8 cellular contexts compared by ENCODE assay signal in the genomic region with DNA sequence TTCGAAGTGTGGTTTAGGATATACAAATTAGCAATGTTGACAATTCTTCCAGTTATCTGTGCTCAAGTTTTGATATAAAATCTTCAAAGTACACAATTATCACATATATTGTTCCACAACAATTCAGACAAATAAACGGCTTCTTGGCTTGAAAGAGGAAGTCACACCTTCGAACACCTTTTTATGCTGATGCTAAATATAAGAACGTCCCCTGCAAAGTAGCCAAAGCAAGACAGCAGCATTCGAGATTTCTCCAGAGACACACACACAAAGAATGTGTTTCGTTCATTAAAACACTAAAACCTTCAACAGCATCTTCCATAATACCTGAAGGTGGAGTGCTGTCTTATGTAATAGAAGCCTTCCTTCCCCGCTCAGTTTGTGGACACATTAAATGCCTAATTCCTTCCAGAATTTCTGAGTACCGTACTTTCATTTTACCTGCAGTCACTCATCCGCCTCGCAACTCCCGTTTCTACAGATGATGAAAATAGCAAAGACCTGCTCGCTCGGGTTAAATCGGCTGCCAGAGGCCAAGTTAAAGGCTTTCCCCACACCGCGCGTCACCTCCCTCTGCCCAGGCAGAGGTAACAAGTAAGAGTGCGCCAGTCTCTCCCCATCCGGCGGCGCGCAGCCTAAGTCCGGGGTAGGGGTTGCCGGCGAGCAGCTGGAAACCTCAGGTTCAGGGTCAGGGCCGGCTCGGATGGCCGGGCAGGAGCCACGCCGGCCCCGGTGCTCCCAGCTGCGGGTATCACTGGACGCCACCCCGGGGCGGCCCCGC. TPM values are rescaled to one million over a fixed set of nuclear protein-coding genes. Genes with fewer than 3 reads are reported as not detected.
DNase-seq lines count a peak whose midpoint lies in the region; ATAC-seq and TF ChIP-seq lines count a peak whose summit lies in the region.

No MANE protein-coding gene starts in this region.

- H3K9me3 ChIP-seq in Peyer's patch (no peaks in the 10 kb centered on the region), adipocyte (ENCODE audit: control insufficient read depth, low read length) (no peaks in the 10 kb centered on the region), gastrocnemius medialis (no peaks in the 10 kb centered on the region)

- peak; percentile 69 for DNase-seq in AG08396 (ENCODE audit: low spot score)
- peak in 1 of 3 donors; percentile 58 for DNase-seq in Peyer's patch
- DNase-seq in adipocyte (ENCODE audit: low read depth), result peak; percentile 75
- no peak for DNase-seq in gastrocnemius medialis

- no peak for TF ChIP-seq CTCF in Peyer's patch (IDR thresholded peaks at IDR 0.05)
- TF ChIP-seq CTCF in gastrocnemius medialis (IDR thresholded peaks at IDR 0.05 in 4 of 5, conservative IDR thresholded peaks at IDR 0.05 in 1 of 5), result no peak

- H3K36me3 ChIP-seq in Peyer's patch, result no peaks in the 10 kb centered on the region
- H3K36me3 ChIP-seq in adipocyte (ENCODE audit: control insufficient read depth, insufficient read depth, low read length, severe bottlenecking), result no peaks in the 10 kb centered on the region
- no peaks in the 10 kb centered on the region for H3K36me3 ChIP-seq in gastrocnemius medialis

- in situ Hi-C loops in gastrocnemius medialis (cut with MboI; ENCODE audit: low sequenced_read_pairs in 4 of 4), result no loop called here

- intact Hi-C loops in gastrocnemius medialis (cut with DNase I; ENCODE audit: low total_unique reads), result no loop called here

- TF ChIP-seq POLR2A in Peyer's patch (IDR thresholded peaks at IDR 0.05), result no peak
- no peak for TF ChIP-seq POLR2A in gastrocnemius medialis (IDR thresholded peaks at IDR 0.05)

- H3K27ac ChIP-seq in Peyer's patch (peak overlapping the region in 3 of 4 donors; percentile 55 to 64 (median 57)), gastrocnemius medialis (no peak overlapping the region)

- no peaks in the 10 kb centered on the region for H3K27me3 ChIP-seq in Peyer's patch
- no peaks in the 10 kb centered on the region for H3K27me3 ChIP-seq in adipocyte (replicated peaks; ENCODE audit: control insufficient read depth, insufficient read depth, low read length)
- H3K27me3 ChIP-seq in gastrocnemius medialis, result peaks cover 21 to 34% (median 23%) of the 10 kb centered on the region in 3 donors

- H3K4me3 ChIP-seq in Peyer's patch (peak overlapping the region; percentile 41 to 91 (median 78)), adipocyte (ENCODE audit: low read length) (peak overlapping the region; percentile 89), iPS-11a (ENCODE audit: low read depth, low read length) (peak overlapping the region; percentile 47), gastrocnemius medialis (peak overlapping the region; percentile 50 to 59 (median 56))

- H3K9ac ChIP-seq in adipocyte (ENCODE audit: low read length), result peak overlapping the region; percentile 82

- H3K4me1 ChIP-seq in Peyer's patch, result peaks cover 0 to 19% (median 0%) of the 10 kb centered on the region in 4 donors
- H3K4me1 ChIP-seq in adipocyte (ENCODE audit: control insufficient read depth, insufficient read depth, low read length), result peaks cover 39% of the 10 kb centered on the region
- peaks cover 0 to 5% of the 10 kb centered on the region in 2 donors for H3K4me1 ChIP-seq in gastrocnemius medialis

- ATAC-seq in GM18868 (IDR thresholded peaks at IDR 0.05; ENCODE audit: unreplicated experiment), result peak; percentile 51
- ATAC-seq in HG03135 (IDR thresholded peaks at IDR 0.05; ENCODE audit: unreplicated experiment), result peak; percentile 54
- ATAC-seq in gastrocnemius medialis, result peak; percentile 19 to 33
- ATAC-seq in GM18870 (IDR thresholded peaks at IDR 0.05; ENCODE audit: unreplicated experiment), result no peak

RNA-seq across cellular contexts. Expression of a gene that starts 0.8 kb away (rescaled TPM):
- 10 to 100 TPM in 3 of 4 donors, 1 to 10 TPM in 1; 2.8 to 19.8 (median 15.5) TPM for total RNA-seq in Peyer's patch
- 1 to 10 TPM in 3 of 4 donors, under 1 TPM in 1; 0.41 to 2.8 (median 1.4) TPM for total RNA-seq in gastrocnemius medialis

Comparison
In these comparisons a context has a peak if more than half of its experiments do, and no peak if none do; other contexts are left out.
1. DNase-seq: peak in AG08396 (single experiment) and adipocyte (single experiment); none in gastrocnemius medialis (0 of 2).
2. H3K27ac ChIP-seq: peak in Peyer's patch (3 of 4); none in gastrocnemius medialis (0 of 4).
3. Peak in every context shown above with its lines, with median percentiles within 50 percentile points of each other: H3K4me3 ChIP-seq.